22 cellular contexts compared by ENCODE assay signal in the genomic region with DNA sequence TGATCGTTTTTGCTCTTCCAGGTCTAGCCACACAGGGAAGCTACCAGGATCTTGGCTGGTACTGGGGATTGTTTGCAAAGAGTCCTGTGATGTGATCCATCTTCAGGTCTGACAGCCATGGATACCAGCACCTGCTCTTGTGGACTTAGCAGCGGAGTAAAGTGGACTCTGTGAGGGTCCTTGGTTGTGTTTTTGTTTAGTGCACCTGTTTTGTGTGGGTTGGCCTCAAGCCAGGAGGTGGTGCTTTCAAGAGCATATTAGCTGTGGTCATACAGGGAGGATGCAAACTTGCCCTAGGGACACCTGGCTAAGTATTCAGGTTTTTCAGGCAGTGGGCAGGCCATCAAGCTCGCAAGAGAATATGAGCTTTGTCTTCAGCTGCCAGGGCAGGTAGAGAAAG.
DNase-seq lines count a peak whose midpoint lies in the region; ATAC-seq and TF ChIP-seq lines count a peak whose summit lies in the region.
"Had no signal": no experiment of that assay in that cellular context is flagged by ENCODE, and none has a peak within 500 bp of the region (broad histone marks: within the 10 kb centered on the region; RNA-seq: fewer than 3 reads in every experiment).

No MANE protein-coding gene starts in this region.

- no peak for TF ChIP-seq RAD21 in HCT116 (IDR thresholded peaks at IDR 0.05; ENCODE audit: low read depth)

- no peak for TF ChIP-seq POLR2A in HCT116 (IDR thresholded peaks at IDR 0.05; ENCODE audit: borderline replicate concordance, extremely low read depth, insufficient read depth, insufficient read length)

- ATAC-seq in HCT116 (no peak), GM21529 (IDR thresholded peaks at IDR 0.05; ENCODE audit: unreplicated experiment) (no peak), HG02678 (IDR thresholded peaks at IDR 0.05; ENCODE audit: unreplicated experiment) (no peak)
- ATAC-seq: activated T-cell treated with anti-CD3 and anti-CD28 coated beads, Interleukin-2, amount 50 U/mL, for 72 hours had no signal

- intact Hi-C loops in HCT116 (cut with micrococcal nuclease), result no loop called here

- POLR2A ChIA-PET in HCT116 (lab: Charles Lee), result no interaction called here

- no peak overlapping the region for H3K4me3 Mint-ChIP-seq in endodermal cell
- H3K4me3 Mint-ChIP-seq: activated T-cell treated with anti-CD3 and anti-CD28 coated beads, Interleukin-2, amount 50 U/mL, for 72 hours; brain; stimulated activated naive CD8-positive, alpha-beta T cell treated with anti-CD3 and anti-CD28 coated beads, Interleukin-15, Interleukin-2, amounts not matched to agents 100 ng/mL and 50 ng/mL, for 24 hours; T-helper 2 cell treated with Interferon-gamma antibody and Interleukin-4, amounts not matched to agents 5 μg/mL and 100 μg/mL, for 36 hours had no signal

- H3K27ac Mint-ChIP-seq in endodermal cell, result peak overlapping the region; percentile 35
- H3K27ac Mint-ChIP-seq: activated T-cell treated with anti-CD3 and anti-CD28 coated beads, Interleukin-2, amount 50 U/mL, for 72 hours; brain; stimulated activated naive CD8-positive, alpha-beta T cell treated with anti-CD3 and anti-CD28 coated beads, Interleukin-15, Interleukin-2, amounts not matched to agents 100 ng/mL and 50 ng/mL, for 24 hours; T-helper 2 cell treated with Interferon-gamma antibody and Interleukin-4, amounts not matched to agents 5 μg/mL and 100 μg/mL, for 36 hours had no signal

- H3K9me2 ChIP-seq in HCT116 (ENCODE audit: insufficient read depth), result no peaks in the 10 kb centered on the region; the same call in 1 of the 2 replicates

- no peaks in the 10 kb centered on the region for H3K36me3 ChIP-seq in HCT116 (ENCODE audit: control insufficient read depth in 1 of 2, insufficient read depth in 2 of 2, low read length in 2 of 2)
- H3K36me3 ChIP-seq in endodermal cell (ENCODE audit: control insufficient read depth, insufficient read depth, low read length), result no peaks in the 10 kb centered on the region
- H3K36me3 ChIP-seq: adrenal gland, thyroid gland had no signal

- H3K27ac ChIP-seq in HCT116 (ENCODE audit: low read depth, low read length) (no peak overlapping the region), endodermal cell (ENCODE audit: low read depth, low read length) (no peak overlapping the region)
- H3K27ac ChIP-seq: adrenal gland, C4-2B, HL-60, thyroid gland, VCaP had no signal

- no peaks in the 10 kb centered on the region for H3K4me1 Mint-ChIP-seq in endodermal cell

- no peak for DNase-seq in HCT116 (ENCODE audit: low read depth, low spot score)
- DNase-seq in NCI-H187 (lab: John Stamatoyannopoulos, UW), result peak; percentile 19 to 52
- peak; percentile 62 for DNase-seq in NCI-H510A (lab: John Stamatoyannopoulos, UW)
- no peak for DNase-seq in endodermal cell
- DNase-seq in DMS 273 (lab: John Stamatoyannopoulos, UW; ENCODE audit: unreplicated experiment), result no peak
- DNase-seq: activated CD4-positive, alpha-beta T cell treated with anti-CD3 and anti-CD28 coated beads for 48 hours; activated naive CD4-positive, alpha-beta T cell treated with Interleukin-2 at 50 U/mL for 16 hours; activated T-cell treated with anti-CD3 and anti-CD28 coated beads, Interleukin-2, amount 50 U/mL, for 72 hours; adrenal gland; GDM1; GOT3; Kasumi-1; NCI-H524; thyroid gland had no signal

- no peaks in the 10 kb centered on the region for H3K9me3 Mint-ChIP-seq in endodermal cell

- peak overlapping the region; percentile 10; the same call in 1 of the 2 replicates for H3K4me2 ChIP-seq in HCT116 (ENCODE audit: low read length)

- H3K36me3 Mint-ChIP-seq in endodermal cell (ENCODE audit: low read depth), result no peaks in the 10 kb centered on the region
- H3K36me3 Mint-ChIP-seq: brain had no signal

- BruUV-seq in HCT116 (replicated peaks; lab: Mats Ljungman, UMichigan), result no TSS peak

- no peaks in the 10 kb centered on the region for H3K27me3 Mint-ChIP-seq in endodermal cell (ENCODE audit: insufficient read depth)
- H3K27me3 Mint-ChIP-seq: brain; stimulated activated naive CD8-positive, alpha-beta T cell treated with anti-CD3 and anti-CD28 coated beads, Interleukin-15, Interleukin-2, amounts not matched to agents 100 ng/mL and 50 ng/mL, for 24 hours had no signal

- H3K27me3 ChIP-seq in HCT116 (ENCODE audit: insufficient read depth, low read length), result no peaks in the 10 kb centered on the region
- H3K27me3 ChIP-seq in endodermal cell (ENCODE audit: control insufficient read depth, insufficient read depth, low read length, poor library complexity, severe bottlenecking), result no peaks in the 10 kb centered on the region
- H3K27me3 ChIP-seq: adrenal gland, thyroid gland had no signal

- no peaks in the 10 kb centered on the region for H3K9me3 ChIP-seq in HCT116 (ENCODE audit: control insufficient read depth in 1 of 2, insufficient read depth in 1 of 2, low read depth in 1 of 2, low read length in 2 of 2)
- no peaks in the 10 kb centered on the region for H3K9me3 ChIP-seq in endodermal cell (ENCODE audit: control insufficient read depth, low read length)
- H3K9me3 ChIP-seq: adrenal gland, thyroid gland had no signal

- H2AFZ ChIP-seq in HCT116 (ENCODE audit: low read depth, low read length, poor library complexity, severe bottlenecking), result no peak overlapping the region

- no peak for TF ChIP-seq CTCF in HCT116 (IDR thresholded peaks at IDR 0.05 in 2 of 3, conservative IDR thresholded peaks at IDR 0.05 in 1 of 3; ENCODE audit: borderline replicate concordance in 1 of 3, insufficient read depth in 1 of 3, low read depth in 2 of 3, low read length in 2 of 3)
- TF ChIP-seq CTCF in endodermal cell (conservative IDR thresholded peaks at IDR 0.05), result no peak

- 80 to 88% methylated on average over 1 to 2 of the region's 3 CpGs for WGBS in endodermal cell (ENCODE audit: insufficient coverage in 1 of 2, insufficient read length in 1 of 2), 2 experiments

- H3K9ac ChIP-seq in HCT116 (ENCODE audit: low read length) (no peak overlapping the region), endodermal cell (ENCODE audit: extremely low read depth, low read length, poor library complexity, severe bottlenecking) (no peak overlapping the region)

- RAD21 ChIA-PET in HCT116 (lab: Charles Lee; ENCODE audit: low non-redundant PET in 1 of 2, low total read pairs in 2 of 2, uncharacterized antibody in 2 of 2, unreplicated experiment in 2 of 2), result no interaction called here

- CTCF ChIA-PET in HCT116 (lab: Charles Lee), result no interaction called here

- no peaks in the 10 kb centered on the region for H4K20me1 ChIP-seq in HCT116 (ENCODE audit: insufficient read depth)

- H3K4me1 ChIP-seq in HCT116 (ENCODE audit: control insufficient read depth in 1 of 2, insufficient read depth in 2 of 2, low read length in 2 of 2), result peaks cover 0 to 7% of the 10 kb centered on the region in 2 experiments; a peak in 1 of 4 replicates
- H3K4me1 ChIP-seq in endodermal cell (ENCODE audit: control insufficient read depth, insufficient read depth, low read length), result no peaks in the 10 kb centered on the region
- H3K4me1 ChIP-seq: adrenal gland, thyroid gland had no signal

- H3K79me2 ChIP-seq in HCT116 (ENCODE audit: insufficient read depth, low read length), result no peaks in the 10 kb centered on the region

- H3K4me3 ChIP-seq in HCT116 (replicated peaks in 1 of 2; ENCODE audit: low read depth in 1 of 2, low read length in 2 of 2) (no peak overlapping the region), endodermal cell (ENCODE audit: low read length) (no peak overlapping the region)
- H3K4me3 ChIP-seq: adrenal gland, thyroid gland had no signal

TF ChIP-seq in HCT116, 20 proteins besides CTCF, POLR2A, EP300 and RAD21:
- TF ChIP-seq TCF7L2 (IDR thresholded peaks at IDR 0.05; ENCODE audit: borderline replicate concordance, extremely low read depth, insufficient read depth, insufficient read length) (no peak), ZNF274 (IDR thresholded peaks at IDR 0.05; ENCODE audit: low read depth, low read length) (no peak), ELF1 (IDR thresholded peaks at IDR 0.05; ENCODE audit: borderline replicate concordance, low read depth) (no peak), MAX (IDR thresholded peaks at IDR 0.05) (no peak), CEBPB (IDR thresholded peaks at IDR 0.05; ENCODE audit: low read depth) (no peak), EZH2phosphoT487 (IDR thresholded peaks at IDR 0.05; ENCODE audit: borderline replicate concordance) (no peak), SRF (IDR thresholded peaks at IDR 0.05; ENCODE audit: low read depth) (no peak), JUND (IDR thresholded peaks at IDR 0.05) (no peak), FOSL1 (IDR thresholded peaks at IDR 0.05; ENCODE audit: low read depth) (no peak)
- TF ChIP-seq, protein P1, sequence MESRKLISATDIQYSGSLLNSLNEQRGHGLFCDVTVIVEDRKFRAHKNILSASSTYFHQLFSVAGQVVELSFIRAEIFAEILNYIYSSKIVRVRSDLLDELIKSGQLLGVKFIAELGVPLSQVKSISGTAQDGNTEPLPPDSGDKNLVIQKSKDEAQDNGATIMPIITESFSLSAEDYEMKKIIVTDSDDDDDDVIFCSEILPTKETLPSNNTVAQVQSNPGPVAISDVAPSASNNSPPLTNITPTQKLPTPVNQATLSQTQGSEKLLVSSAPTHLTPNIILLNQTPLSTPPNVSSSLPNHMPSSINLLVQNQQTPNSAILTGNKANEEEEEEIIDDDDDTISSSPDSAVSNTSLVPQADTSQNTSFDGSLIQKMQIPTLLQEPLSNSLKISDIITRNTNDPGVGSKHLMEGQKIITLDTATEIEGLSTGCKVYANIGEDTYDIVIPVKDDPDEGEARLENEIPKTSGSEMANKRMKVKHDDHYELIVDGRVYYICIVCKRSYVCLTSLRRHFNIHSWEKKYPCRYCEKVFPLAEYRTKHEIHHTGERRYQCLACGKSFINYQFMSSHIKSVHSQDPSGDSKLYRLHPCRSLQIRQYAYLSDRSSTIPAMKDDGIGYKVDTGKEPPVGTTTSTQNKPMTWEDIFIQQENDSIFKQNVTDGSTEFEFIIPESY (IDR thresholded peaks at IDR 0.05; ENCODE audit: extremely low read depth, insufficient replicate concordance, low read length), result no peak
TF ChIP-seq in HCT116: peak in this region for 0.

Comparison
In these comparisons a context has a peak if more than half of its experiments do, and no peak if none do; other contexts are left out.
1. DNase-seq: peak in NCI-H187 (2 of 2) and NCI-H510A (single experiment); none in HCT116 (single experiment), endodermal cell (single experiment) and DMS 273 (single experiment).